Comparison of ENCODE assay signal across 1 cellular context in genomic region chr1:30806381-30807317, GRCh38.
A peak's percentile ranks its signal among the peaks of the same experiment; 100 is the strongest.
TF ChIP-seq lines count a peak whose summit lies in the region.

No MANE protein-coding gene starts in this region.

TF ChIP-seq in K562, 482 proteins besides CTCF, POLR2A, EP300 and RAD21 (continued from another document):
- TF ChIP-seq ZNF217 (CRISPR knock-in tag; IDR thresholded peaks at IDR 0.05) (no peak), KDM1A (IDR thresholded peaks at IDR 0.05) (peak in 1 of 2 experiments; percentile 63; a peak in 2 of 4 replicates), ZNF511 (CRISPR knock-in tag; IDR thresholded peaks at IDR 0.05) (0 out of 2 replicates have a peak, but pooled peaks have one; percentile 25), ZBTB33 (CRISPR knock-in tag; IDR thresholded peaks at IDR 0.05) (peak; percentile 40; the same call in 1 of the 2 replicates), ZKSCAN8 (CRISPR knock-in tag; IDR thresholded peaks at IDR 0.05) (peak; percentile 88), SMARCA5 (IDR thresholded peaks at IDR 0.05) (0 out of 2 replicates have a peak, but pooled peaks have one; percentile 25), ADNP (tag; IDR thresholded peaks at IDR 0.05) (peak; percentile 68; the same call in 1 of the 2 replicates), NR2C1 (IDR thresholded peaks at IDR 0.05) (no peak), NR2C1 (tag; IDR thresholded peaks at IDR 0.05) (no peak)
